ENCODE assay signal across 15 cellular contexts in genomic region chr21:42039470-42039901, GRCh38. TPM values are rescaled to one million over a fixed set of nuclear protein-coding genes. Genes with fewer than 3 reads are reported as not detected.
DNase-seq lines count a peak whose midpoint lies in the region; ATAC-seq and TF ChIP-seq lines count a peak whose summit lies in the region.
"Had no signal": no experiment of that assay in that cellular context is flagged by ENCODE, and none has a peak within 500 bp of the region (broad histone marks: within the 10 kb centered on the region; RNA-seq: fewer than 3 reads in every experiment).

No MANE protein-coding gene starts in this region.

- no peak overlapping the region for H2AFZ ChIP-seq in osteoblast (ENCODE audit: low read length)

- DNase-seq in AG08395 (ENCODE audit: low spot score): peak; percentile 65
- DNase-seq in Peyer's patch: no peak
- peak; percentile 54 for DNase-seq in fibroblast of peridontal ligament (ENCODE audit: extremely low read depth)
- DNase-seq in osteoblast (ENCODE audit: insufficient read length, low spot score, missing footprints): peak; percentile 66
- DNase-seq in stimulated activated CD4-positive, alpha-beta T cell treated with anti-CD3 and anti-CD28 coated beads, Interleukin-2, amount 100 ng/mL, for 48 hours: no peak
- DNase-seq in activated CD4-positive, CD25-positive, alpha-beta regulatory T cell (lab: John Stamatoyannopoulos, UW): no peak
- DNase-seq in activated gamma-delta T cell (lab: John Stamatoyannopoulos, UW): no peak
- DNase-seq: activated T-cell treated with anti-CD3 and anti-CD28 coated beads, Interleukin-2, amount 50 U/mL, for 48 hours; cortex of kidney; KG1; NCI-H774; T-helper 2 cell had no signal

- H3K4me1 ChIP-seq in Peyer's patch (no peaks in the 10 kb centered on the region), osteoblast (ENCODE audit: insufficient read depth, low read length) (peaks cover 28% of the 10 kb centered on the region)

- TF ChIP-seq POLR2A in Peyer's patch (IDR thresholded peaks at IDR 0.05): no peak

- no peak for ATAC-seq in GM19467 (IDR thresholded peaks at IDR 0.05; ENCODE audit: unreplicated experiment)

- H3K4me2 ChIP-seq in osteoblast (ENCODE audit: insufficient read depth, low read length): peak overlapping the region; percentile 53

- H4K20me1 ChIP-seq in osteoblast (ENCODE audit: insufficient read depth, low read length): no peaks in the 10 kb centered on the region

- H3K9me3 ChIP-seq in Peyer's patch (no peaks in the 10 kb centered on the region), osteoblast (ENCODE audit: low read depth, low read length) (no peaks in the 10 kb centered on the region)

- H3K79me2 ChIP-seq in osteoblast (ENCODE audit: insufficient read depth, low read length): no peaks in the 10 kb centered on the region

- H3K4me3 ChIP-seq in Peyer's patch: no peak overlapping the region
- peak overlapping the region; percentile 15 for H3K4me3 ChIP-seq in osteoblast (ENCODE audit: insufficient read depth, low read length)

- H3K36me3 ChIP-seq in Peyer's patch (no peaks in the 10 kb centered on the region), osteoblast (ENCODE audit: insufficient read depth, low read length) (no peaks in the 10 kb centered on the region)

- H3K27me3 ChIP-seq in Peyer's patch (no peaks in the 10 kb centered on the region), osteoblast (ENCODE audit: insufficient read depth, low read length) (no peaks in the 10 kb centered on the region)

- peak overlapping the region; percentile 35 to 67 (median 58) for H3K27ac ChIP-seq in Peyer's patch
- peak overlapping the region; percentile 99 for H3K27ac ChIP-seq in osteoblast (ENCODE audit: low read depth, low read length)
- H3K27ac ChIP-seq: C4-2B had no signal

- TF ChIP-seq CTCF in Peyer's patch (IDR thresholded peaks at IDR 0.05) (no peak), osteoblast (IDR thresholded peaks at IDR 0.05; ENCODE audit: extremely low read depth, low read depth, low read length) (no peak)

RNA-seq across cellular contexts. Expression of gene ZBTB21, which starts 29.3 kb away (rescaled TPM):
- total RNA-seq in Peyer's patch (10 to 100 TPM in 2 of 4 donors, 1 to 10 TPM in 2; 6.1 to 20.4 (median 14.1) TPM), osteoblast (12.7 and 13.8 TPM in 2 replicates)

RNA-seq across cellular contexts. Expression of gene UMODL1, which starts 31.6 kb away (rescaled TPM):
- total RNA-seq in Peyer's patch: under 1 TPM in 3 of 4 donors, not detected in 1; 0.53 to 0.95 (median 0.83) TPM
- total RNA-seq in osteoblast: under 0.01 TPM in 1 of 2 replicates, not detected in the other
- total RNA-seq: kidney epithelial cell had no signal

Comparison
In these comparisons a context has a peak if more than half of its experiments do, and no peak if none do; other contexts are left out.
1. DNase-seq: peak in AG08395 (single experiment), fibroblast of peridontal ligament (single experiment) and osteoblast (single experiment); none in Peyer's patch (0 of 3), stimulated activated CD4-positive, alpha-beta T cell treated with anti-CD3 and anti-CD28 coated beads, Interleukin-2, amount 100 ng/mL, for 48 hours (0 of 2), activated CD4-positive, CD25-positive, alpha-beta regulatory T cell (0 of 4) and activated gamma-delta T cell (single experiment).